ENCODE assay signal across 8 cellular contexts in genomic region chr22:37457093-37457893, GRCh38. TPM values are rescaled to one million over a fixed set of nuclear protein-coding genes. Genes with fewer than 3 reads are reported as not detected.
DNase-seq lines count a peak whose midpoint lies in the region; ATAC-seq and TF ChIP-seq lines count a peak whose summit lies in the region.

No MANE protein-coding gene starts in this region.

- H3K4me2 ChIP-seq in Karpas-422 (ENCODE audit: low read depth, low read length, poor library complexity, severe bottlenecking): no peak overlapping the region
- H3K4me2 ChIP-seq in smooth muscle cell: no peak overlapping the region

- DNase-seq in GM10266 (ENCODE audit: extremely low spot score) (peak; percentile 84), Karpas-422 (peak; percentile 90), T-helper 1 cell (peak; percentile 49 to 83 (median 71)), amniotic epithelial cell (ENCODE audit: low read depth) (peak; percentile 41), hepatic stellate cell (ENCODE audit: low spot score) (peak; percentile 74), smooth muscle cell (lab: John Stamatoyannopoulos, UW; ENCODE audit: unreplicated experiment) (peak; percentile 40), NCI-H774 (lab: John Stamatoyannopoulos, UW) (no peak)

- H3K4me3 ChIP-seq in Karpas-422 (ENCODE audit: low read length) (no peak overlapping the region), smooth muscle cell (no peak overlapping the region)

- H3K9me3 ChIP-seq in Karpas-422 (ENCODE audit: low read length) (no peaks in the 10 kb centered on the region), smooth muscle cell (replicated peaks; ENCODE audit: low read depth) (no peaks in the 10 kb centered on the region)

- H2AFZ ChIP-seq in Karpas-422 (ENCODE audit: low read length) (no peak overlapping the region), smooth muscle cell (ENCODE audit: low read depth) (no peak overlapping the region)

- H3F3A ChIP-seq in smooth muscle cell (ENCODE audit: low read depth): peaks cover 6% of the 10 kb centered on the region

- no peaks in the 10 kb centered on the region for H3K27me3 ChIP-seq in Karpas-422 (ENCODE audit: low read length)
- peaks cover 6% of the 10 kb centered on the region for H3K27me3 ChIP-seq in smooth muscle cell (ENCODE audit: low read depth)

- no peaks in the 10 kb centered on the region for H3K4me1 ChIP-seq in Karpas-422 (ENCODE audit: low read length)
- peaks cover 15% of the 10 kb centered on the region for H3K4me1 ChIP-seq in smooth muscle cell (ENCODE audit: low read depth)

- no peak for ATAC-seq in GM18519 (IDR thresholded peaks at IDR 0.05; ENCODE audit: low FRiP score, unreplicated experiment)

- TF ChIP-seq CTCF in GM10266 (IDR thresholded peaks at IDR 0.05; ENCODE audit: control insufficient read depth, insufficient read depth, low read depth, missing control alignments): peak; percentile 90
- peak; percentile 99 for TF ChIP-seq CTCF in smooth muscle cell (IDR thresholded peaks at IDR 0.05; ENCODE audit: borderline replicate concordance, insufficient read depth, poor library complexity, severe bottlenecking)

- H4K20me1 ChIP-seq in Karpas-422 (ENCODE audit: insufficient read depth, low read depth, low read length) (peaks cover 7% of the 10 kb centered on the region; the same call in 1 of the 2 replicates), smooth muscle cell (ENCODE audit: low read depth) (no peaks in the 10 kb centered on the region)

- H3K79me2 ChIP-seq in Karpas-422 (ENCODE audit: low read length) (no peaks in the 10 kb centered on the region), smooth muscle cell (ENCODE audit: low read depth) (no peaks in the 10 kb centered on the region)

- H3K9me2 ChIP-seq in Karpas-422 (replicated peaks; ENCODE audit: insufficient read depth, low read length): no peaks in the 10 kb centered on the region

- H3K27ac ChIP-seq in Karpas-422 (ENCODE audit: low read length): no peak overlapping the region
- H3K27ac ChIP-seq in smooth muscle cell (ENCODE audit: low read depth): no peak overlapping the region

- WGBS in smooth muscle cell (ENCODE audit: low lambda C conversion rate): 33% methylated on average over 4 of the region's 4 CpGs

- no peaks in the 10 kb centered on the region for H3K36me3 ChIP-seq in Karpas-422 (ENCODE audit: insufficient read depth, low read length)
- H3K36me3 ChIP-seq in smooth muscle cell (ENCODE audit: low read depth): no peaks in the 10 kb centered on the region

- H3K9ac ChIP-seq in Karpas-422 (ENCODE audit: low read length) (no peak overlapping the region), smooth muscle cell (ENCODE audit: low read depth) (no peak overlapping the region)

RNA-seq across cellular contexts. Expression of gene MFNG, which starts 28.9 kb away (rescaled TPM):
- 91.1 and 105 TPM in 2 replicates for total RNA-seq in Karpas-422 (2014; rRNA removed; shearing (Covaris generic); ENCODE audit: low replicate concordance)
- total RNA-seq in smooth muscle cell: not detected in 2 replicates
- 0.40 and 1.2 TPM in 2 replicates for polyA plus RNA-seq in smooth muscle cell

RNA-seq across cellular contexts. Expression of gene ELFN2, which starts 30.0 kb away (rescaled TPM):
- not detected in 2 replicates for total RNA-seq in Karpas-422 (2014; rRNA removed; shearing (Covaris generic); ENCODE audit: low replicate concordance)
- 0.67 and 1.3 TPM in 2 replicates for total RNA-seq in smooth muscle cell
- polyA plus RNA-seq in smooth muscle cell: 0.39 and 0.63 TPM in 2 replicates

Comparison
In these comparisons a context has a peak if more than half of its experiments do, and no peak if none do; other contexts are left out.
1. RNA of gene MFNG, which starts 28.9 kb away (total RNA-seq): 91.1 to 105 TPM in Karpas-422; not detected in smooth muscle cell; every median in the first group is over 10 times any median in the second.